In the genomic region with DNA sequence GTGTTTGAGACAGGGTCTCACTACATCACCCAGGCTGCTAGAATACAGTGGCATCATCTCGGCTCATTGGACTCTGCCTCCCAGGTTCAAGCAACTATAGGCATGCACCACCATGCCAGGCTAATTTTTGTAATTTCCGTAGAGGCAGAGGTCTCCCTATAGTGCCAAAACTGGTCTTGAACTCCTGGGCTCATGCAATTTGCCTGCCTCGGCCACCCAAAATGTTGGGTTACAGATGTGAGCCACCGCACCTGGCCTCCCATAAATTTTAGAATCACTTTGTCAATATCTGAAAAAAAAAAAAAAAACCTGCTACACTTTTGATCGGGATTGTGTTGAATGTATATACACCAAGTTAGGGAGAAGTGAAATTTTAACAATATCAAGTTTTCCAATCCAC, we compare ENCODE assay signal across 7 cellular contexts.
"Had no signal": no experiment of that assay in that cellular context is flagged by ENCODE, and none has a peak within 500 bp of the region (broad histone marks: within the 10 kb centered on the region; RNA-seq: fewer than 3 reads in every experiment).

No MANE protein-coding gene starts in this region.

- H3K4me3 ChIP-seq: GM23338 had no signal

- FAIRE-seq: H1, H54, HTR-8/SVneo had no signal

- DNase-seq: H9, HCEC 1CT, IMR-90 had no signal
